In genomic region chr7:112050205-112050881, GRCh38 we compare ENCODE assay signal across 23 cellular contexts.
"Had no signal": no experiment of that assay in that cellular context is flagged by ENCODE, and none has a peak within 500 bp of the region (broad histone marks: within the 10 kb centered on the region; RNA-seq: fewer than 3 reads in every experiment).

No MANE protein-coding gene starts in this region.

- ATAC-seq: activated CD8-positive, alpha-beta memory T cell treated with anti-CD3 and anti-CD28 coated beads, Interleukin-2, amount 10 ng/mL, durations not matched to agents 7 days and 5 days; activated CD8-positive, alpha-beta T cell treated with anti-CD3 and anti-CD28 coated beads for 36 hours; naive thymus-derived CD4-positive, alpha-beta T cell; T-cell had no signal

- H3K27ac Mint-ChIP-seq: activated CD4-positive, alpha-beta T cell treated with anti-CD3 and anti-CD28 coated beads, Interleukin-2, amount 10 ng/mL, durations not matched to agents 7 days and 5 days; activated CD8-positive, alpha-beta memory T cell treated with anti-CD3 and anti-CD28 coated beads, Interleukin-2, amount 10 ng/mL, durations not matched to agents 7 days and 5 days; activated CD8-positive, alpha-beta T cell treated with anti-CD3 and anti-CD28 coated beads for 36 hours; activated naive CD4-positive, alpha-beta T cell treated with anti-CD3 and anti-CD28 coated beads, Interleukin-2, amount 10 ng/mL, durations not matched to agents 7 days and 5 days; immature natural killer cell; naive thymus-derived CD4-positive, alpha-beta T cell; stimulated activated naive CD8-positive, alpha-beta T cell treated with anti-CD3 and anti-CD28 coated beads, Interleukin-15, Interleukin-2, amounts not matched to agents 100 ng/mL and 50 ng/mL, for 24 hours; T-cell had no signal

- H3K27ac ChIP-seq: hepatocyte, tibial nerve, WERI-Rb-1 had no signal

- H3K4me3 Mint-ChIP-seq: activated CD4-positive, alpha-beta T cell treated with anti-CD3 and anti-CD28 coated beads, Interleukin-2, amount 10 ng/mL, durations not matched to agents 7 days and 5 days; activated CD8-positive, alpha-beta memory T cell treated with anti-CD3 and anti-CD28 coated beads, Interleukin-2, amount 10 ng/mL, durations not matched to agents 7 days and 5 days; activated CD8-positive, alpha-beta T cell treated with anti-CD3 and anti-CD28 coated beads for 36 hours; activated naive CD4-positive, alpha-beta T cell treated with anti-CD3 and anti-CD28 coated beads, Interleukin-2, amount 10 ng/mL, durations not matched to agents 7 days and 5 days; immature natural killer cell; naive thymus-derived CD4-positive, alpha-beta T cell; neural crest cell; stimulated activated naive CD8-positive, alpha-beta T cell treated with anti-CD3 and anti-CD28 coated beads, Interleukin-15, Interleukin-2, amounts not matched to agents 100 ng/mL and 50 ng/mL, for 24 hours; T-cell had no signal

- H3K4me1 Mint-ChIP-seq: activated CD4-positive, alpha-beta T cell treated with anti-CD3 and anti-CD28 coated beads, Interleukin-2, amount 10 ng/mL, durations not matched to agents 7 days and 5 days; activated CD8-positive, alpha-beta memory T cell treated with anti-CD3 and anti-CD28 coated beads, Interleukin-2, amount 10 ng/mL, durations not matched to agents 7 days and 5 days; activated naive CD4-positive, alpha-beta T cell treated with anti-CD3 and anti-CD28 coated beads, Interleukin-2, amount 10 ng/mL, durations not matched to agents 7 days and 5 days; immature natural killer cell; naive thymus-derived CD4-positive, alpha-beta T cell; neural crest cell; T-cell had no signal

- DNase-seq: activated CD4-positive, alpha-beta T cell treated with anti-CD3 and anti-CD28 coated beads, Interleukin-2, amount 10 ng/mL, durations not matched to agents 7 days and 5 days; activated CD4-positive, CD25-positive, alpha-beta regulatory T cell treated with anti-CD3 and anti-CD28 coated beads, Interleukin-2, amount 50 U/mL, for 72 hours; activated CD8-positive, alpha-beta memory T cell treated with anti-CD3 and anti-CD28 coated beads, Interleukin-2, amount 10 ng/mL, durations not matched to agents 7 days and 5 days; activated CD8-positive, alpha-beta T cell treated with anti-CD3 and anti-CD28 coated beads for 36 hours; activated effector memory CD4-positive, alpha-beta T cell treated with anti-CD3 and anti-CD28 coated beads, Interleukin-2, amount 50 U/mL, for 16 hours; activated naive CD4-positive, alpha-beta T cell treated with anti-CD3 and anti-CD28 coated beads, Interleukin-2, amount 10 ng/mL, durations not matched to agents 7 days and 5 days; activated T-cell treated with anti-CD3 and anti-CD28 coated beads for 4 hours; amygdala; effector CD4-positive, alpha-beta T cell; foreskin melanocyte; immature natural killer cell; kidney glomerular epithelial cell; mesendoderm; naive thymus-derived CD4-positive, alpha-beta T cell; occipital lobe; retina; stimulated activated CD4-positive, alpha-beta T cell treated with anti-CD3 and anti-CD28 coated beads, Interleukin-1b, Interleukin-23, amount 100 ng/mL, for 48 hours; T-cell; WERI-Rb-1 had no signal

- H3K36me3 Mint-ChIP-seq: activated CD8-positive, alpha-beta memory T cell treated with anti-CD3 and anti-CD28 coated beads, Interleukin-2, amount 10 ng/mL, durations not matched to agents 7 days and 5 days; activated naive CD4-positive, alpha-beta T cell treated with anti-CD3 and anti-CD28 coated beads, Interleukin-2, amount 10 ng/mL, durations not matched to agents 7 days and 5 days; immature natural killer cell; naive thymus-derived CD4-positive, alpha-beta T cell; T-cell had no signal

- H3K27me3 ChIP-seq: hepatocyte, tibial nerve had no signal

- H3K27me3 Mint-ChIP-seq: activated naive CD4-positive, alpha-beta T cell treated with anti-CD3 and anti-CD28 coated beads, Interleukin-2, amount 10 ng/mL, durations not matched to agents 7 days and 5 days had no signal

- H3K4me3 ChIP-seq: hepatocyte, tibial nerve had no signal

- H3K36me3 ChIP-seq: tibial nerve, WERI-Rb-1 had no signal
